ENCODE assay signal across 17 cellular contexts in genomic region chr17:75468311-75468754, GRCh38. TPM values are rescaled to one million over a fixed set of nuclear protein-coding genes. Genes with fewer than 3 reads are reported as not detected.
DNase-seq lines count a peak whose midpoint lies in the region; ATAC-seq and TF ChIP-seq lines count a peak whose summit lies in the region.
"Had no signal": no experiment of that assay in that cellular context is flagged by ENCODE, and none has a peak within 500 bp of the region (broad histone marks: within the 10 kb centered on the region; RNA-seq: fewer than 3 reads in every experiment).

No MANE protein-coding gene starts in this region.

- H3K4me3 ChIP-seq in coronary artery (peak overlapping the region; percentile 33), mucosa of descending colon (no peak overlapping the region), thoracic aorta (peak overlapping the region; percentile 2), BE2C (ENCODE audit: low read depth, low read length) (no peak overlapping the region), breast epithelium (no peak overlapping the region)

- DNase-seq in DMS 273 (lab: John Stamatoyannopoulos, UW; ENCODE audit: unreplicated experiment) (peak; percentile 70), DMS 273 treated with DMSO at 0.1 percent for 48 hours (lab: John Stamatoyannopoulos, UW) (no peak), coronary artery (ENCODE audit: low spot score) (peak; percentile 89), mucosa of descending colon (peak in 1 of 3 donors; percentile 34), thoracic aorta (ENCODE audit: low spot score) (no peak), BE2C (no peak), cerebellar cortex (ENCODE audit: low spot score) (no peak), breast epithelium (ENCODE audit: low spot score in 2 of 2) (no peak)
- DNase-seq: amniotic stem cell; CD8-positive, alpha-beta memory T cell; effector memory CD4-positive, alpha-beta T cell; foreskin melanocyte; GF-D8; NCI-H1092; SHP77; stimulated activated CD4-positive, alpha-beta T cell treated with anti-CD3 and anti-CD28 coated beads, Interleukin-2, amount 100 ng/mL, for 48 hours had no signal

- H3K36me3 ChIP-seq in mucosa of descending colon (ENCODE audit: low read depth) (no peaks in the 10 kb centered on the region), thoracic aorta (peaks cover 7% of the 10 kb centered on the region), BE2C (peaks cover 7% of the 10 kb centered on the region), breast epithelium (no peaks in the 10 kb centered on the region)

- ATAC-seq in mucosa of descending colon (peak; percentile 45), thoracic aorta (ENCODE audit: insufficient number of reproducible peaks, low FRiP score, low read depth) (peak; percentile 57)

- TF ChIP-seq CTCF in coronary artery (IDR thresholded peaks at IDR 0.05) (no peak), mucosa of descending colon (IDR thresholded peaks at IDR 0.05) (no peak), thoracic aorta (IDR thresholded peaks at IDR 0.05) (no peak), BE2C (IDR thresholded peaks at IDR 0.05; ENCODE audit: low read depth, low read length) (no peak), breast epithelium (IDR thresholded peaks at IDR 0.05) (no peak)

- intact Hi-C loops in mucosa of descending colon (cut with DNase I, micrococcal nuclease) = no loop called here
- intact Hi-C loops in breast epithelium (cut with DNase I; ENCODE audit: low total_unique reads) = loop anchor here (2.0 to 10.0 kb wide), 2 partner anchors 44 to 1876 kb away; no protein-coding TSS in a partner anchor

- no peaks in the 10 kb centered on the region for H3K27me3 ChIP-seq in thoracic aorta (replicated peaks; ENCODE audit: insufficient read depth)
- H3K27me3 ChIP-seq in BE2C = no peaks in the 10 kb centered on the region
- H3K27me3 ChIP-seq in breast epithelium = no peaks in the 10 kb centered on the region

- H3K27ac ChIP-seq in coronary artery = peak overlapping the region; percentile 58 to 87
- H3K27ac ChIP-seq in thoracic aorta = peak overlapping the region; percentile 47 to 86
- no peak overlapping the region for H3K27ac ChIP-seq in breast epithelium
- H3K27ac ChIP-seq: 22Rv1 had no signal

- H3K9me3 ChIP-seq in mucosa of descending colon = no peaks in the 10 kb centered on the region
- no peaks in the 10 kb centered on the region for H3K9me3 ChIP-seq in thoracic aorta
- H3K9me3 ChIP-seq in BE2C = no peaks in the 10 kb centered on the region
- no peaks in the 10 kb centered on the region for H3K9me3 ChIP-seq in breast epithelium

- H3K4me1 ChIP-seq in mucosa of descending colon (ENCODE audit: low read depth) (peaks cover 13% of the 10 kb centered on the region), thoracic aorta (ENCODE audit: control insufficient read depth in 1 of 2, low read depth in 2 of 2) (peaks cover 0 to 25% of the 10 kb centered on the region in 2 donors), BE2C (0 out of 2 replicates have a peak, but pooled peaks cover under 1% of the 10 kb centered on the region), breast epithelium (no peaks in the 10 kb centered on the region)

- TF ChIP-seq POLR2A in breast epithelium (IDR thresholded peaks at IDR 0.05) = no peak

RNA-seq across cellular contexts. Expression of gene TMEM94, which starts 11.9 kb away (rescaled TPM):
- total RNA-seq in mucosa of descending colon (100 to 1,000 TPM in 2 of 3 donors, 10 to 100 TPM in 1; 73.5 to 114 (median 108) TPM), thoracic aorta (10 to 100 TPM; 57.1 to 83.4 TPM), breast epithelium (10 to 100 TPM; 45.1 to 62.5 (median 51.1) TPM)
- 69.8 TPM for polyA plus RNA-seq in BE2C (2012; ENCODE audit: insufficient read depth, insufficient read length, low read depth)

RNA-seq across cellular contexts. Expression of gene CASKIN2, which starts 47.0 kb away (rescaled TPM):
- 10 to 100 TPM; 27.8 to 44.5 (median 33.8) TPM for total RNA-seq in mucosa of descending colon
- total RNA-seq in thoracic aorta = 10 to 100 TPM; 26.0 to 32.4 TPM
- polyA plus RNA-seq in BE2C (2012; ENCODE audit: insufficient read depth, insufficient read length, low read depth) = 28.5 TPM
- 10 to 100 TPM in 2 of 3 donors, 1 to 10 TPM in 1; 10.0 to 23.3 (median 14.6) TPM for total RNA-seq in breast epithelium

RNA-seq across cellular contexts. Expression of gene TSEN54, which starts 48.0 kb away (rescaled TPM):
- total RNA-seq in mucosa of descending colon = 10 to 100 TPM; 26.3 to 38.0 (median 28.7) TPM
- 10 to 100 TPM; 17.1 to 48.6 TPM for total RNA-seq in thoracic aorta
- polyA plus RNA-seq in BE2C (2012; ENCODE audit: insufficient read depth, insufficient read length, low read depth) = 71.6 TPM
- total RNA-seq in breast epithelium = 10 to 100 TPM; 18.4 to 34.7 (median 31.2) TPM

RNA-seq across cellular contexts. Expression of gene LLGL2, which starts 57.2 kb away (rescaled TPM):
- total RNA-seq in mucosa of descending colon (100 to 1,000 TPM; 269 to 590 (median 405) TPM), thoracic aorta (10 to 100 TPM in 1 of 2 donors, 1 to 10 TPM in 1; 6.4 to 20.0 TPM), breast epithelium (10 to 100 TPM in 2 of 3 donors, 1 to 10 TPM in 1; 4.6 to 60.2 (median 52.4) TPM)
- 2.7 TPM for polyA plus RNA-seq in BE2C (2012; ENCODE audit: insufficient read depth, insufficient read length, low read depth)

Comparison
In these comparisons a context has a peak if more than half of its experiments do, and no peak if none do; other contexts are left out.
1. DNase-seq: peak in DMS 273 (single experiment) and coronary artery (single experiment); none in DMS 273 treated with DMSO at 0.1 percent for 48 hours (single experiment), thoracic aorta (single experiment), BE2C (single experiment), cerebellar cortex (single experiment) and breast epithelium (0 of 2).
2. H3K27ac ChIP-seq: peak in coronary artery (2 of 2) and thoracic aorta (2 of 2); none in breast epithelium (0 of 2).
3. H3K4me3 ChIP-seq: peak in coronary artery (single experiment) and thoracic aorta (single experiment); none in mucosa of descending colon (single experiment), BE2C (single experiment) and breast epithelium (0 of 3).